ENCODE assay signal across 10 cellular contexts in genomic region chrX:138710311-138710791, GRCh38.
A peak's percentile ranks its signal among the peaks of the same experiment; 100 is the strongest.
DNase-seq lines count a peak whose midpoint lies in the region; ATAC-seq lines count a peak whose summit lies in the region.
"Had no signal": no experiment of that assay in that cellular context is flagged by ENCODE, and none has a peak within 500 bp of the region (broad histone marks: within the 10 kb centered on the region; RNA-seq: fewer than 3 reads in every experiment).

No MANE protein-coding gene starts in this region.

- intact Hi-C loops in posterior cingulate gyrus (cut with DNase I): no loop called here

- peak overlapping the region; percentile 61 for H3K4me3 ChIP-seq in iPS-11a (ENCODE audit: low read depth, low read length)

- ATAC-seq in HG02938 (IDR thresholded peaks at IDR 0.05; ENCODE audit: unreplicated experiment) (no peak), HG02981 (IDR thresholded peaks at IDR 0.05; ENCODE audit: unreplicated experiment) (no peak), HG03354 (IDR thresholded peaks at IDR 0.05; ENCODE audit: poor library complexity, severe bottlenecking, unreplicated experiment) (no peak), GM18511 (IDR thresholded peaks at IDR 0.05; ENCODE audit: unreplicated experiment) (no peak)

- peak; percentile 5 for DNase-seq in stimulated activated CD4-positive, alpha-beta T cell treated with anti-CD3 and anti-CD28 coated beads, Interleukin-15, amount 100 ng/mL, for 24 hours
- DNase-seq in stimulated activated CD4-positive, alpha-beta T cell treated with anti-CD3 and anti-CD28 coated beads, Interleukin-12 subunit alpha, Interleukin-12 subunit beta, amount 100 ng/mL, for 4 hours: no peak
- peak in 7 of 10 donors; percentile 3 to 84 (median 13) for DNase-seq in posterior cingulate gyrus
- DNase-seq: activated CD4-positive, alpha-beta T cell treated with anti-CD3 and anti-CD28 coated beads for 1 hour; AML-193 had no signal
